Comparison of ENCODE assay signal across 12 cellular contexts in genomic region chr6:33202799-33203198, GRCh38. TPM values are rescaled to one million over a fixed set of nuclear protein-coding genes. Genes with fewer than 3 reads are reported as not detected.
DNase-seq lines count a peak whose midpoint lies in the region; ATAC-seq and TF ChIP-seq lines count a peak whose summit lies in the region.
"Had no signal": no experiment of that assay in that cellular context is flagged by ENCODE, and none has a peak within 500 bp of the region (broad histone marks: within the 10 kb centered on the region; RNA-seq: fewer than 3 reads in every experiment).

No MANE protein-coding gene starts in this region.

- DNase-seq in cardiac septum (ENCODE audit: low spot score) (peak; percentile 38), right atrium auricular region (ENCODE audit: low spot score) (no peak), glutamatergic neuron (no peak), NCI-H146 (lab: John Stamatoyannopoulos, UW) (no peak)
- no peak for DNase-seq in activated CD4-positive, alpha-beta memory T cell treated with anti-CD3 and anti-CD28 coated beads for 36 hours
- DNase-seq in stimulated activated naive CD8-positive, alpha-beta T cell treated with anti-CD3 and anti-CD28 coated beads, Interleukin-15, amount 100 ng/mL, for 72 hours, result no peak
- DNase-seq in central memory CD4-positive, alpha-beta T cell, result no peak
- DNase-seq: aorta, BE2C, hippocampal formation, pancreas had no signal

- POLR2A ChIA-PET in activated CD4-positive, alpha-beta memory T cell treated with anti-CD3 and anti-CD28 coated beads for 36 hours (lab: Charles Lee), result interaction anchor here (1.1 to 1.6 kb wide), 2 partner anchors 46 to 47 kb away, joined by 3 to 5 read pairs; no protein-coding TSS in a partner anchor

- H3K36me3 ChIP-seq in right atrium auricular region, result peaks cover 24% of the 10 kb centered on the region

- peak overlapping the region; percentile 33 for H3K4me3 Mint-ChIP-seq in activated CD4-positive, alpha-beta memory T cell treated with anti-CD3 and anti-CD28 coated beads for 36 hours
- H3K4me3 Mint-ChIP-seq in glutamatergic neuron (ENCODE audit: unreplicated experiment), result peak overlapping the region; percentile 99
- H3K4me3 Mint-ChIP-seq in stimulated activated naive CD8-positive, alpha-beta T cell treated with anti-CD3 and anti-CD28 coated beads, Interleukin-15, amount 100 ng/mL, for 72 hours, result peak overlapping the region; percentile 98

- no peaks in the 10 kb centered on the region for H3K27me3 ChIP-seq in right atrium auricular region
- H3K27me3 ChIP-seq: BE2C, pancreas had no signal

- ATAC-seq in stimulated activated naive CD8-positive, alpha-beta T cell treated with anti-CD3 and anti-CD28 coated beads, Interleukin-15, amount 100 ng/mL, for 72 hours, result no peak
- no peak for ATAC-seq in GM18858 (IDR thresholded peaks at IDR 0.05; ENCODE audit: unreplicated experiment)
- ATAC-seq: pancreas had no signal

- H3K36me3 Mint-ChIP-seq in activated CD4-positive, alpha-beta memory T cell treated with anti-CD3 and anti-CD28 coated beads for 36 hours, result peaks cover 30% of the 10 kb centered on the region
- H3K36me3 Mint-ChIP-seq in glutamatergic neuron (ENCODE audit: unreplicated experiment), result no peaks in the 10 kb centered on the region

- CTCF ChIA-PET in activated CD4-positive, alpha-beta memory T cell treated with anti-CD3 and anti-CD28 coated beads for 36 hours (lab: Charles Lee), result interaction anchor here (3.8 kb wide), 1 partner anchor 45 kb away, joined by 16 read pairs; no protein-coding TSS in a partner anchor

- no peaks in the 10 kb centered on the region for H3K9me3 ChIP-seq in right atrium auricular region
- H3K9me3 ChIP-seq: BE2C, pancreas had no signal

- peaks cover 0 to 69% of the 10 kb centered on the region in 2 donors for H3K4me1 ChIP-seq in right atrium auricular region
- H3K4me1 ChIP-seq: BE2C had no signal

- H3K27ac Mint-ChIP-seq in activated CD4-positive, alpha-beta memory T cell treated with anti-CD3 and anti-CD28 coated beads for 36 hours, result peak overlapping the region; percentile 96
- no peak overlapping the region for H3K27ac Mint-ChIP-seq in glutamatergic neuron (ENCODE audit: unreplicated experiment)
- H3K27ac Mint-ChIP-seq in stimulated activated naive CD8-positive, alpha-beta T cell treated with anti-CD3 and anti-CD28 coated beads, Interleukin-15, amount 100 ng/mL, for 72 hours, result no peak overlapping the region

- H3K27me3 Mint-ChIP-seq in activated CD4-positive, alpha-beta memory T cell treated with anti-CD3 and anti-CD28 coated beads for 36 hours, result no peaks in the 10 kb centered on the region
- peaks cover 20% of the 10 kb centered on the region for H3K27me3 Mint-ChIP-seq in glutamatergic neuron (ENCODE audit: unreplicated experiment)
- H3K27me3 Mint-ChIP-seq in stimulated activated naive CD8-positive, alpha-beta T cell treated with anti-CD3 and anti-CD28 coated beads, Interleukin-15, amount 100 ng/mL, for 72 hours, result no peaks in the 10 kb centered on the region

- TF ChIP-seq CTCF in right atrium auricular region (IDR thresholded peaks at IDR 0.05) (no peak), glutamatergic neuron (IDR thresholded peaks at IDR 0.05; ENCODE audit: partially characterized antibody, unreplicated experiment) (no peak)

- H3K4me3 ChIP-seq in right atrium auricular region, result no peak overlapping the region

- no peaks in the 10 kb centered on the region for H3K9me3 Mint-ChIP-seq in activated CD4-positive, alpha-beta memory T cell treated with anti-CD3 and anti-CD28 coated beads for 36 hours
- H3K9me3 Mint-ChIP-seq in glutamatergic neuron (ENCODE audit: unreplicated experiment), result peaks cover 14% of the 10 kb centered on the region
- no peaks in the 10 kb centered on the region for H3K9me3 Mint-ChIP-seq in stimulated activated naive CD8-positive, alpha-beta T cell treated with anti-CD3 and anti-CD28 coated beads, Interleukin-15, amount 100 ng/mL, for 72 hours

- intact Hi-C loops in cardiac septum (cut with DNase I), result loop anchor here (5.0 kb wide), 1 partner anchor 45 kb away; no protein-coding TSS in a partner anchor
- intact Hi-C loops in activated CD4-positive, alpha-beta memory T cell treated with anti-CD3 and anti-CD28 coated beads for 36 hours (cut with micrococcal nuclease), result no loop called here

- H3K27ac ChIP-seq in right atrium auricular region, result no peak overlapping the region

- peaks cover 68% of the 10 kb centered on the region for H3K4me1 Mint-ChIP-seq in activated CD4-positive, alpha-beta memory T cell treated with anti-CD3 and anti-CD28 coated beads for 36 hours (ENCODE audit: low read depth)
- H3K4me1 Mint-ChIP-seq in glutamatergic neuron (ENCODE audit: low read depth, unreplicated experiment), result peaks cover 30% of the 10 kb centered on the region
- H3K4me1 Mint-ChIP-seq in stimulated activated naive CD8-positive, alpha-beta T cell treated with anti-CD3 and anti-CD28 coated beads, Interleukin-15, amount 100 ng/mL, for 72 hours, result peaks cover 86% of the 10 kb centered on the region

RNA-seq across cellular contexts. Expression of gene HSD17B8, which starts 1.7 kb away (rescaled TPM):
- total RNA-seq in cardiac septum (9.9 TPM), right atrium auricular region (10 to 100 TPM; 10.3 to 31.4 TPM), glutamatergic neuron (ENCODE audit: unreplicated experiment) (4.6 TPM)
- total RNA-seq in activated CD4-positive, alpha-beta memory T cell treated with anti-CD3 and anti-CD28 coated beads for 36 hours, result 10 to 100 TPM; 35.3 to 36.1 TPM

RNA-seq across cellular contexts. Expression of gene SLC39A7, which starts 2.1 kb away (rescaled TPM):
- total RNA-seq in cardiac septum (62.4 TPM), right atrium auricular region (10 to 100 TPM; 67.0 to 70.0 TPM), glutamatergic neuron (ENCODE audit: unreplicated experiment) (92.8 TPM)
- 10 to 100 TPM; 42.0 to 45.7 TPM for total RNA-seq in activated CD4-positive, alpha-beta memory T cell treated with anti-CD3 and anti-CD28 coated beads for 36 hours

RNA-seq across cellular contexts. Expression of gene RXRB, which starts 2.3 kb away (rescaled TPM):
- total RNA-seq in cardiac septum (33.5 TPM), right atrium auricular region (10 to 100 TPM; 17.1 to 17.4 TPM), glutamatergic neuron (ENCODE audit: unreplicated experiment) (45.3 TPM)
- total RNA-seq in activated CD4-positive, alpha-beta memory T cell treated with anti-CD3 and anti-CD28 coated beads for 36 hours, result 10 to 100 TPM; 40.9 to 41.4 TPM

RNA-seq across cellular contexts. Expression of gene RING1, which starts 5.5 kb away (rescaled TPM):
- total RNA-seq in cardiac septum (24.5 TPM), right atrium auricular region (10 to 100 TPM in 1 of 2 donors, 1 to 10 TPM in 1; 7.5 to 13.9 TPM), glutamatergic neuron (ENCODE audit: unreplicated experiment) (37.3 TPM)
- 10 to 100 TPM; 25.4 to 28.4 TPM for total RNA-seq in activated CD4-positive, alpha-beta memory T cell treated with anti-CD3 and anti-CD28 coated beads for 36 hours

RNA-seq across cellular contexts. Expression of gene COL11A2, which starts 10.5 kb away (rescaled TPM):
- total RNA-seq in cardiac septum (1.7 TPM), right atrium auricular region (1 to 10 TPM in 1 of 2 donors, under 1 TPM in 1; 0.63 to 1.5 TPM), glutamatergic neuron (ENCODE audit: unreplicated experiment) (3.8 TPM)
- total RNA-seq in activated CD4-positive, alpha-beta memory T cell treated with anti-CD3 and anti-CD28 coated beads for 36 hours, result 1 to 10 TPM in 1 of 2 experiments, under 1 TPM in 1; 0.69 to 1.0 TPM

Comparison
In these comparisons a context has a peak if more than half of its experiments do, and no peak if none do; other contexts are left out.
1. H3K4me3 Mint-ChIP-seq: peak in every context shown above with its lines; median percentile 99 in glutamatergic neuron; 98 in stimulated activated naive CD8-positive, alpha-beta T cell treated with anti-CD3 and anti-CD28 coated beads, Interleukin-15, amount 100 ng/mL, for 72 hours; 33 in activated CD4-positive, alpha-beta memory T cell treated with anti-CD3 and anti-CD28 coated beads for 36 hours.